9 cellular contexts compared by ENCODE assay signal in genomic region chr10:104333037-104333727, GRCh38. TPM values are rescaled to one million over a fixed set of nuclear protein-coding genes. Genes with fewer than 3 reads are reported as not detected.
A peak's percentile ranks its signal among the peaks of the same experiment; 100 is the strongest.
DNase-seq lines count a peak whose midpoint lies in the region; ATAC-seq and TF ChIP-seq lines count a peak whose summit lies in the region.
"Had no signal": no experiment of that assay in that cellular context is flagged by ENCODE, and none has a peak within 500 bp of the region (broad histone marks: within the 10 kb centered on the region; RNA-seq: fewer than 3 reads in every experiment).

No MANE protein-coding gene starts in this region.

- H3K27ac ChIP-seq in ACC112 (ENCODE audit: low read depth, low read length) = peak overlapping the region; percentile 100

- peak overlapping the region; percentile 66 for H3K27ac Mint-ChIP-seq in progenitor cell of endocrine pancreas

- DNase-seq in activated CD4-positive, alpha-beta T cell treated with anti-CD3 and anti-CD28 coated beads, Interleukin-2, amount 50 U/mL, for 4 hours = peak; percentile 49 to 57
- peak; percentile 69 for DNase-seq in effector CD8-positive, alpha-beta T cell (lab: John Stamatoyannopoulos, UW)
- DNase-seq in progenitor cell of endocrine pancreas (ENCODE audit: low spot score, unreplicated experiment) (no peak), GM19238 (ENCODE audit: insufficient read length, low spot score) (no peak), NCI-H2227 treated with DMSO at 0.1 percent for 48 hours (lab: John Stamatoyannopoulos, UW) (no peak)
- DNase-seq: Calu3 had no signal

- H3K4me3 ChIP-seq in ACC112 (ENCODE audit: low read depth, low read length) = peak overlapping the region; percentile 16; the same call in 1 of the 2 replicates

- H3K4me1 Mint-ChIP-seq in progenitor cell of endocrine pancreas (ENCODE audit: low read depth) = peaks cover 41% of the 10 kb centered on the region

- H3K27me3 Mint-ChIP-seq in progenitor cell of endocrine pancreas = peaks cover 9% of the 10 kb centered on the region

- no peaks in the 10 kb centered on the region for H3K36me3 Mint-ChIP-seq in progenitor cell of endocrine pancreas (ENCODE audit: insufficient read depth)

- peaks cover 78% of the 10 kb centered on the region for H3K4me1 ChIP-seq in ACC112 (ENCODE audit: control insufficient read depth, insufficient read depth, low read length, unreplicated experiment)

- H3K79me2 ChIP-seq in ACC112 (ENCODE audit: control insufficient read depth, insufficient read depth, low read length, unreplicated experiment) = peaks cover 86% of the 10 kb centered on the region

- no peak overlapping the region for H2AFZ ChIP-seq in ACC112 (ENCODE audit: low read length, unreplicated experiment)

- H3K4me3 Mint-ChIP-seq in progenitor cell of endocrine pancreas (ENCODE audit: low read depth) = no peak overlapping the region

- no peak for TF ChIP-seq CTCF in progenitor cell of endocrine pancreas (IDR thresholded peaks at IDR 0.05; ENCODE audit: unreplicated experiment)

- H3K9me3 Mint-ChIP-seq in progenitor cell of endocrine pancreas (ENCODE audit: low read depth) = no peaks in the 10 kb centered on the region

- peaks cover 8% of the 10 kb centered on the region; the same call in 1 of the 2 replicates for H3K36me3 ChIP-seq in ACC112 (ENCODE audit: insufficient read depth, low read length)

- no peaks in the 10 kb centered on the region for H3K27me3 ChIP-seq in ACC112 (ENCODE audit: insufficient read depth, low read length)

- no peak for ATAC-seq in GM18498 (IDR thresholded peaks at IDR 0.05; ENCODE audit: unreplicated experiment)
- ATAC-seq in HG03442 (IDR thresholded peaks at IDR 0.05; ENCODE audit: unreplicated experiment) = no peak

RNA-seq across cellular contexts. Expression of gene ITPRIP, which starts 5.1 kb away (rescaled TPM):
- 6.1 and 7.0 TPM in 2 replicates for total RNA-seq in progenitor cell of endocrine pancreas

RNA-seq across cellular contexts. Expression of gene CFAP58, which starts 20.5 kb away (rescaled TPM):
- 0.24 and 0.29 TPM in 2 replicates for total RNA-seq in progenitor cell of endocrine pancreas
- total RNA-seq: Calu3 had no signal

Comparison
In these comparisons a context has a peak if more than half of its experiments do, and no peak if none do; other contexts are left out.
1. DNase-seq: peak in activated CD4-positive, alpha-beta T cell treated with anti-CD3 and anti-CD28 coated beads, Interleukin-2, amount 50 U/mL, for 4 hours (2 of 2) and effector CD8-positive, alpha-beta T cell (single experiment); none in progenitor cell of endocrine pancreas (single experiment), GM19238 (single experiment) and NCI-H2227 treated with DMSO at 0.1 percent for 48 hours (single experiment).